8 cellular contexts compared by ENCODE assay signal in genomic region chr16:69107311-69107962, GRCh38. TPM values are rescaled to one million over a fixed set of nuclear protein-coding genes. Genes with fewer than 3 reads are reported as not detected.
DNase-seq lines count a peak whose midpoint lies in the region; ATAC-seq, FAIRE-seq and TF ChIP-seq lines count a peak whose summit lies in the region.

No MANE protein-coding gene starts in this region.

- CTCF ChIA-PET in activated CD4-positive, alpha-beta memory T cell treated with anti-CD3 and anti-CD28 coated beads for 36 hours (lab: Charles Lee): interaction anchor here (0.5 to 0.8 kb wide), 2 partner anchors 9 to 349 kb away, joined by 3 to 6 read pairs; no protein-coding TSS in a partner anchor
- CTCF ChIA-PET in activated CD4-positive, alpha-beta memory T cell treated with anti-CD3 and anti-CD28 coated beads, Interleukin-2, amount 10 ng/mL, durations not matched to agents 7 days and 5 days (lab: Charles Lee): interaction anchor here (2.3 kb wide), 1 partner anchor 16 kb away, joined by 15 read pairs; no protein-coding TSS in a partner anchor

- H3K36me3 Mint-ChIP-seq in activated CD4-positive, alpha-beta memory T cell treated with anti-CD3 and anti-CD28 coated beads for 36 hours: peaks cover 13% of the 10 kb centered on the region
- no peaks in the 10 kb centered on the region for H3K36me3 Mint-ChIP-seq in activated CD4-positive, alpha-beta memory T cell treated with anti-CD3 and anti-CD28 coated beads, Interleukin-2, amount 10 ng/mL, durations not matched to agents 7 days and 5 days (ENCODE audit: low read depth)

- H3K4me3 ChIP-seq in cardiac fibroblast (replicated peaks in 1 of 2; ENCODE audit: low read depth in 2 of 2, low read length in 2 of 2) (peak overlapping the region; percentile 51 to 59), right lobe of liver (peak overlapping the region; percentile 1 to 55 (median 9)), tibial artery (peak overlapping the region; percentile 51 to 58)

- no peaks in the 10 kb centered on the region for H3K9me3 Mint-ChIP-seq in activated CD4-positive, alpha-beta memory T cell treated with anti-CD3 and anti-CD28 coated beads for 36 hours
- H3K9me3 Mint-ChIP-seq in activated CD4-positive, alpha-beta memory T cell treated with anti-CD3 and anti-CD28 coated beads, Interleukin-2, amount 10 ng/mL, durations not matched to agents 7 days and 5 days: no peaks in the 10 kb centered on the region

- TF ChIP-seq POLR2A in right lobe of liver (IDR thresholded peaks at IDR 0.05) (no peak), GM12892 (IDR thresholded peaks at IDR 0.05; ENCODE audit: low read depth, low read length) (no peak)

- H3K4me1 ChIP-seq in right lobe of liver: peaks cover 0 to 21% (median 6%) of the 10 kb centered on the region in 4 donors
- H3K4me1 ChIP-seq in tibial artery: peaks cover 13 to 39% (median 30%) of the 10 kb centered on the region in 4 donors

- no peak overlapping the region for H3K27ac Mint-ChIP-seq in activated CD4-positive, alpha-beta memory T cell treated with anti-CD3 and anti-CD28 coated beads for 36 hours
- no peak overlapping the region for H3K27ac Mint-ChIP-seq in activated CD4-positive, alpha-beta memory T cell treated with anti-CD3 and anti-CD28 coated beads, Interleukin-2, amount 10 ng/mL, durations not matched to agents 7 days and 5 days

- H3K27ac ChIP-seq in right lobe of liver (no peak overlapping the region), tibial artery (no peak overlapping the region)

- H3K36me3 ChIP-seq in right lobe of liver: no peaks in the 10 kb centered on the region
- H3K36me3 ChIP-seq in tibial artery: peaks cover 9 to 27% (median 15%) of the 10 kb centered on the region in 3 donors

- H3K4me3 Mint-ChIP-seq in activated CD4-positive, alpha-beta memory T cell treated with anti-CD3 and anti-CD28 coated beads for 36 hours: peak overlapping the region; percentile 50
- H3K4me3 Mint-ChIP-seq in activated CD4-positive, alpha-beta memory T cell treated with anti-CD3 and anti-CD28 coated beads, Interleukin-2, amount 10 ng/mL, durations not matched to agents 7 days and 5 days: no peak overlapping the region

- POLR2A ChIA-PET in activated CD4-positive, alpha-beta memory T cell treated with anti-CD3 and anti-CD28 coated beads for 36 hours (lab: Charles Lee): no interaction called here
- POLR2A ChIA-PET in activated CD4-positive, alpha-beta memory T cell treated with anti-CD3 and anti-CD28 coated beads, Interleukin-2, amount 10 ng/mL, durations not matched to agents 7 days and 5 days (lab: Charles Lee): interaction anchor here (1.5 to 1.8 kb wide), 2 partner anchors 12 to 25 kb away, joined by 4 to 7 read pairs; partner anchors contain the start of genes CHTF8 and UTP4

- no peak for FAIRE-seq in GM12892 (lab: Jason Lieb, UNC)

- H3K27me3 ChIP-seq in right lobe of liver (no peaks in the 10 kb centered on the region), tibial artery (peaks cover 0 to 2% of the 10 kb centered on the region in 2 donors)

- H3K4me1 Mint-ChIP-seq in activated CD4-positive, alpha-beta memory T cell treated with anti-CD3 and anti-CD28 coated beads for 36 hours (ENCODE audit: low read depth): peaks cover 16% of the 10 kb centered on the region
- H3K4me1 Mint-ChIP-seq in activated CD4-positive, alpha-beta memory T cell treated with anti-CD3 and anti-CD28 coated beads, Interleukin-2, amount 10 ng/mL, durations not matched to agents 7 days and 5 days: peaks cover 16% of the 10 kb centered on the region

- DNase-seq in activated CD4-positive, alpha-beta memory T cell treated with anti-CD3 and anti-CD28 coated beads for 36 hours: no peak
- DNase-seq in activated CD4-positive, alpha-beta memory T cell treated with anti-CD3 and anti-CD28 coated beads, Interleukin-2, amount 10 ng/mL, durations not matched to agents 7 days and 5 days: no peak
- DNase-seq in cardiac fibroblast (ENCODE audit: low read depth in 2 of 2): peak in 1 of 2 donors; percentile 20
- peak in 2 of 3 donors; percentile 43 to 50 for DNase-seq in right lobe of liver
- DNase-seq in tibial artery: peak in 1 of 2 donors; percentile 65
- DNase-seq in GM12892 (ENCODE audit: insufficient read length): no peak
- DNase-seq in OCI-M1 (lab: John Stamatoyannopoulos, UW): no peak
- no peak for DNase-seq in NCI-H146 (lab: John Stamatoyannopoulos, UW)

- no peaks in the 10 kb centered on the region for H3K9me3 ChIP-seq in right lobe of liver
- H3K9me3 ChIP-seq in tibial artery: no peaks in the 10 kb centered on the region

- ATAC-seq in right lobe of liver: peak; percentile 4 to 29 (median 22)

- intact Hi-C loops in activated CD4-positive, alpha-beta memory T cell treated with anti-CD3 and anti-CD28 coated beads for 36 hours (cut with micrococcal nuclease): loop anchor here (5.0 to 10.0 kb wide), 2 partner anchors 203 to 260 kb away; no protein-coding TSS in a partner anchor
- intact Hi-C loops in right lobe of liver (cut with DNase I): loop anchor here (10.0 kb wide), 2 partner anchors 63 to 203 kb away; no protein-coding TSS in a partner anchor
- intact Hi-C loops in tibial artery (cut with DNase I; ENCODE audit: low total_unique reads): no loop called here

- H3K27me3 Mint-ChIP-seq in activated CD4-positive, alpha-beta memory T cell treated with anti-CD3 and anti-CD28 coated beads for 36 hours: peaks cover 31% of the 10 kb centered on the region
- peaks cover 38% of the 10 kb centered on the region for H3K27me3 Mint-ChIP-seq in activated CD4-positive, alpha-beta memory T cell treated with anti-CD3 and anti-CD28 coated beads, Interleukin-2, amount 10 ng/mL, durations not matched to agents 7 days and 5 days

- no peak for TF ChIP-seq CTCF in cardiac fibroblast (IDR thresholded peaks at IDR 0.05; ENCODE audit: low read depth, low read length)
- TF ChIP-seq CTCF in right lobe of liver (IDR thresholded peaks at IDR 0.05): no peak
- no peak for TF ChIP-seq CTCF in tibial artery (IDR thresholded peaks at IDR 0.05)

- 3% methylated on average over 6 of the region's 52 CpGs for WGBS in right lobe of liver (ENCODE audit: insufficient coverage, low coverage, low lambda C conversion rate, missing lambda C conversion rate)

RNA-seq across cellular contexts. Expression of gene HAS3, which starts 2.0 kb away (rescaled TPM):
- under 1 TPM; 0.10 to 0.21 TPM for total RNA-seq in activated CD4-positive, alpha-beta memory T cell treated with anti-CD3 and anti-CD28 coated beads for 36 hours
- under 1 TPM; 0.38 to 0.71 TPM for total RNA-seq in activated CD4-positive, alpha-beta memory T cell treated with anti-CD3 and anti-CD28 coated beads, Interleukin-2, amount 10 ng/mL, durations not matched to agents 7 days and 5 days
- 1 to 10 TPM in 1 of 6 experiments, under 1 TPM in 5; 0.39 to 1.0 (median 0.63) TPM for total RNA-seq in right lobe of liver
- 0.38 TPM for polyA plus RNA-seq in GM12892 (2012; ENCODE audit: missing spikeins)

RNA-seq across cellular contexts. Expression of gene CHTF8, which starts 25.0 kb away (rescaled TPM):
- 100 to 1,000 TPM; 120 to 132 TPM for total RNA-seq in activated CD4-positive, alpha-beta memory T cell treated with anti-CD3 and anti-CD28 coated beads for 36 hours
- total RNA-seq in activated CD4-positive, alpha-beta memory T cell treated with anti-CD3 and anti-CD28 coated beads, Interleukin-2, amount 10 ng/mL, durations not matched to agents 7 days and 5 days: 100 to 1,000 TPM; 133 to 138 TPM
- 10 to 100 TPM; 56.6 to 78.3 (median 65.4) TPM for total RNA-seq in right lobe of liver
- 73.6 TPM for polyA plus RNA-seq in GM12892 (2012; ENCODE audit: missing spikeins)

RNA-seq across cellular contexts. Expression of gene UTP4, which starts 25.0 kb away (rescaled TPM):
- total RNA-seq in activated CD4-positive, alpha-beta memory T cell treated with anti-CD3 and anti-CD28 coated beads for 36 hours: 100 to 1,000 TPM; 104 to 106 TPM
- total RNA-seq in activated CD4-positive, alpha-beta memory T cell treated with anti-CD3 and anti-CD28 coated beads, Interleukin-2, amount 10 ng/mL, durations not matched to agents 7 days and 5 days: 10 to 100 TPM; 39.7 to 48.7 TPM
- total RNA-seq in right lobe of liver: 10 to 100 TPM; 13.9 to 22.2 (median 19.6) TPM
- 48.5 TPM for polyA plus RNA-seq in GM12892 (2012; ENCODE audit: missing spikeins)

Comparison
In these comparisons a context has a peak if more than half of its experiments do, and no peak if none do; other contexts are left out.
1. DNase-seq: peak in right lobe of liver (2 of 3); none in activated CD4-positive, alpha-beta memory T cell treated with anti-CD3 and anti-CD28 coated beads for 36 hours (single experiment), activated CD4-positive, alpha-beta memory T cell treated with anti-CD3 and anti-CD28 coated beads, Interleukin-2, amount 10 ng/mL, durations not matched to agents 7 days and 5 days (single experiment), GM12892 (single experiment), OCI-M1 (single experiment) and NCI-H146 (single experiment).
2. Peak in every context shown above with its lines, with median percentiles within 50 percentile points of each other: H3K4me3 ChIP-seq.